ENCODE assay signal across 1 cellular context in the genomic region with DNA sequence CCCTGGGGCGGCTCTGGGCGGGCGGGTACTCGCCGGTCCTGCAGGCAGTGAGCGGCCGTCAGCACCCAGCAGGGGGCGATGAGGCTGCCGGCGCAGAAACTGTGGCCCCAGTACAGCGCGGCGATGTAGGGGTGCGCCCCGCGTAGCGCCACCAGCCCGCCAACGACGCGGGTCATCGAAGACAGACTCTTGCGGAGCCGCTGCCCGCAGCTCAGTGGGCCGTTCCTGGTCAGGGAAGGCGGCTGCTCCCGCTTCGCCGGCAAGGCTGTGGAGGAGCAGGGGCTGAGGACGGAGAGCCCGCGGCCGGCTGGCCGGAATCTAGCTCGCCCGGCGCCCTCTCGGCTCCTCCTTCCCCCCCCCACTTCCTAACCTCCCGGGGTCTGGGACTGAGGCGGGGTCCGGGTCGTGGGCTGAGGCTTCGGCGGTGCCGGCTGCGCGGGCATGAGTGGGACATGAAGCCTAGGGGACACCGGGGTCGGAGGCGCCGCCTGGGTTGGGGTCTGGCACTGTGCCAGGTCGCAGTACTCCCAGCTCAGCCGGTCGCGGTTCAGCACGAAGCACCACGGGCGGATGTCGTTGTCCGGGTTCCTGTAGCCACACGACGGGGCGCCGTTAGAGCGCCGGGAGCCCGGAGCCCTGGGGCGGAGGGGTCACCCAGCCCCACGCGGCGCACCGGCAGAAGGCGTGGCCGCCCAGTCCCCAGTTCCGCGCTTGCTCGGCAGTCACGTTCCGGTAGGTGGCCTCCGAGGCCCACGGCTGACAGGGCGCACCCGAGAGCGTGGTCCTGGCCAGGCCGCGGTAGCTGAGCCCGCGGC.
TF ChIP-seq lines count a peak whose summit lies in the region.

No MANE protein-coding gene starts in this region.

TF ChIP-seq in HepG2, 621 proteins besides CTCF, POLR2A, EP300 and RAD21 (continued from another document and continues in another):
- TF ChIP-seq ZNF615 (CRISPR knock-in tag; IDR thresholded peaks at IDR 0.05; ENCODE audit: borderline replicate concordance) = no peak
- no peak for TF ChIP-seq SSRP1 (CRISPR knock-in tag; IDR thresholded peaks at IDR 0.05)
- no peak for TF ChIP-seq MLXIP (CRISPR knock-in tag; IDR thresholded peaks at IDR 0.05; ENCODE audit: borderline replicate concordance)
- TF ChIP-seq, protein P1, sequence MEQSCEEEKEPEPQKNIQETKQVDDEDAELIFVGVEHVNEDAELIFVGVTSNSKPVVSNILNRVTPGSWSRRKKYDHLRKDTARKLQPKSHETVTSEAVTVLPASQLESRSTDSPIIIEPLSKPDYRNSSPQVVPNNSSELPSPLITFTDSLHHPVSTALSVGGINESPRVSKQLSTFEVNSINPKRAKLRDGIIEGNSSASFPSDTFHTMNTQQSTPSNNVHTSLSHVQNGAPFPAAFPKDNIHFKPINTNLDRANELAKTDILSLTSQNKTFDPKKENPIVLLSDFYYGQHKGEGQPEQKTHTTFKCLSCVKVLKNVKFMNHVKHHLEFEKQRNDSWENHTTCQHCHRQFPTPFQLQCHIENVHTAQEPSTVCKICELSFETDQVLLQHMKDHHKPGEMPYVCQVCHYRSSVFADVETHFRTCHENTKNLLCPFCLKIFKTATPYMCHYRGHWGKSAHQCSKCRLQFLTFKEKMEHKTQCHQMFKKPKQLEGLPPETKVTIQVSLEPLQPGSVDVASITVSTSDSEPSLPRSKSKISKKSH (CRISPR knock-in tag; IDR thresholded peaks at IDR 0.05; ENCODE audit: borderline replicate concordance) = no peak
- TF ChIP-seq, protein P2, sequence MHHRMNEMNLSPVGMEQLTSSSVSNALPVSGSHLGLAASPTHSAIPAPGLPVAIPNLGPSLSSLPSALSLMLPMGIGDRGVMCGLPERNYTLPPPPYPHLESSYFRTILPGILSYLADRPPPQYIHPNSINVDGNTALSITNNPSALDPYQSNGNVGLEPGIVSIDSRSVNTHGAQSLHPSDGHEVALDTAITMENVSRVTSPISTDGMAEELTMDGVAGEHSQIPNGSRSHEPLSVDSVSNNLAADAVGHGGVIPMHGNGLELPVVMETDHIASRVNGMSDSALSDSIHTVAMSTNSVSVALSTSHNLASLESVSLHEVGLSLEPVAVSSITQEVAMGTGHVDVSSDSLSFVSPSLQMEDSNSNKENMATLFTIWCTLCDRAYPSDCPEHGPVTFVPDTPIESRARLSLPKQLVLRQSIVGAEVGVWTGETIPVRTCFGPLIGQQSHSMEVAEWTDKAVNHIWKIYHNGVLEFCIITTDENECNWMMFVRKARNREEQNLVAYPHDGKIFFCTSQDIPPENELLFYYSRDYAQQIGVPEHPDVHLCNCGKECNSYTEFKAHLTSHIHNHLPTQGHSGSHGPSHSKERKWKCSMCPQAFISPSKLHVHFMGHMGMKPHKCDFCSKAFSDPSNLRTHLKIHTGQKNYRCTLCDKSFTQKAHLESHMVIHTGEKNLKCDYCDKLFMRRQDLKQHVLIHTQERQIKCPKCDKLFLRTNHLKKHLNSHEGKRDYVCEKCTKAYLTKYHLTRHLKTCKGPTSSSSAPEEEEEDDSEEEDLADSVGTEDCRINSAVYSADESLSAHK (CRISPR knock-in tag; IDR thresholded peaks at IDR 0.05; ENCODE audit: borderline replicate concordance) = no peak
- TF ChIP-seq ZNF317 (CRISPR knock-in tag; IDR thresholded peaks at IDR 0.05) = no peak
- TF ChIP-seq ZNF501 (CRISPR knock-in tag; IDR thresholded peaks at IDR 0.05) = no peak; the same call in 1 of the 2 replicates
- TF ChIP-seq CHD2 (IDR thresholded peaks at IDR 0.05; ENCODE audit: low read depth, low read length) = no peak
- TF ChIP-seq ZNF235 (CRISPR knock-in tag; IDR thresholded peaks at IDR 0.05; ENCODE audit: borderline replicate concordance) = peak; percentile 49; the same call in 1 of the 2 replicates
- TF ChIP-seq ZNF589 (CRISPR knock-in tag; conservative IDR thresholded peaks at IDR 0.05) = no peak
- no peak for TF ChIP-seq ZNF205 (CRISPR knock-in tag; IDR thresholded peaks at IDR 0.05)
- TF ChIP-seq ZNF530 (CRISPR knock-in tag; IDR thresholded peaks at IDR 0.05; ENCODE audit: low read depth) = no peak
- TF ChIP-seq TBX3 (IDR thresholded peaks at IDR 0.05; ENCODE audit: borderline replicate concordance) = no peak
- 0 out of 2 replicates have a peak, but pooled peaks have one; percentile 42 for TF ChIP-seq ZBTB14 (CRISPR knock-in tag; IDR thresholded peaks at IDR 0.05)
- TF ChIP-seq ZNF607 (CRISPR knock-in tag; IDR thresholded peaks at IDR 0.05; ENCODE audit: borderline replicate concordance) = no peak
- TF ChIP-seq RARA (CRISPR knock-in tag; IDR thresholded peaks at IDR 0.05) = no peak
- no peak for TF ChIP-seq YEATS2 (CRISPR knock-in tag; IDR thresholded peaks at IDR 0.05; ENCODE audit: borderline replicate concordance)
- no peak for TF ChIP-seq ZNF350 (CRISPR knock-in tag; IDR thresholded peaks at IDR 0.05; ENCODE audit: borderline replicate concordance, low read depth)
- no peak for TF ChIP-seq ZNF644 (CRISPR knock-in tag; IDR thresholded peaks at IDR 0.05; ENCODE audit: low read depth)
- TF ChIP-seq ARHGAP35 (CRISPR knock-in tag; IDR thresholded peaks at IDR 0.05; ENCODE audit: borderline replicate concordance) = no peak
- TF ChIP-seq CEBPG (CRISPR knock-in tag; IDR thresholded peaks at IDR 0.05) = no peak
- TF ChIP-seq ZNF432 (CRISPR knock-in tag; IDR thresholded peaks at IDR 0.05; ENCODE audit: borderline replicate concordance) = no peak
- TF ChIP-seq, protein P3, sequence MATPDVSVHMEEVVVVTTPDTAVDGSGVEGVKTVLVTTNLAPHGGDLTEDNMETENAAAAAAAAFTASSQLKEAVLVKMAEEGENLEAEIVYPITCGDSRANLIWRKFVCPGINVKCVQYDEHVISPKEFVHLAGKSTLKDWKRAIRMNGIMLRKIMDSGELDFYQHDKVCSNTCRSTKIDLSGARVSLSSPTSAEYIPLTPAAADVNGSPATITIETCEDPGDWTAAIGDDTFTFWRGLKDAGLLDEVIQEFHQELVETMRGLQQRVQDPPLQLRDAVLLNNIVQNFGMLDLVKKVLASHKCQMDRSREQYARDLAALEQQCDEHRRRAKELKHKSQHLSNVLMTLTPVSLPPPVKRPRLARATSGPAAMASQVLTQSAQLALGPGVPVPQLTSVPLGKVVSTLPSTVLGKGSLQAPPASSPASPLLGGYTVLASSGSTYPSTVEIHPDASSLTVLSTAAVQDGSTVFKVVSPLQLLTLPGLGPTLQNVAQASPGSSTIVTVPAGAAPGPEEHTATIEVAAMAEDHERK (CRISPR knock-in tag; IDR thresholded peaks at IDR 0.05; ENCODE audit: low read depth) = no peak
- TF ChIP-seq DMTF1 (CRISPR knock-in tag; IDR thresholded peaks at IDR 0.05) = no peak
- no peak for TF ChIP-seq MAFF (IDR thresholded peaks at IDR 0.05; ENCODE audit: low read depth, low read length)
- peak; percentile 90 for TF ChIP-seq LCORL (IDR thresholded peaks at IDR 0.05)
- 0 out of 2 replicates have a peak, but pooled peaks have one; percentile 30 for TF ChIP-seq LCORL (CRISPR knock-in tag; IDR thresholded peaks at IDR 0.05)
- no peak for TF ChIP-seq ZNF503 (CRISPR knock-in tag; IDR thresholded peaks at IDR 0.05)
- TF ChIP-seq ZNF766 (CRISPR knock-in tag; IDR thresholded peaks at IDR 0.05; ENCODE audit: borderline replicate concordance) = no peak
- no peak for TF ChIP-seq KMT2B (CRISPR knock-in tag; IDR thresholded peaks at IDR 0.05)
- TF ChIP-seq, protein P4, sequence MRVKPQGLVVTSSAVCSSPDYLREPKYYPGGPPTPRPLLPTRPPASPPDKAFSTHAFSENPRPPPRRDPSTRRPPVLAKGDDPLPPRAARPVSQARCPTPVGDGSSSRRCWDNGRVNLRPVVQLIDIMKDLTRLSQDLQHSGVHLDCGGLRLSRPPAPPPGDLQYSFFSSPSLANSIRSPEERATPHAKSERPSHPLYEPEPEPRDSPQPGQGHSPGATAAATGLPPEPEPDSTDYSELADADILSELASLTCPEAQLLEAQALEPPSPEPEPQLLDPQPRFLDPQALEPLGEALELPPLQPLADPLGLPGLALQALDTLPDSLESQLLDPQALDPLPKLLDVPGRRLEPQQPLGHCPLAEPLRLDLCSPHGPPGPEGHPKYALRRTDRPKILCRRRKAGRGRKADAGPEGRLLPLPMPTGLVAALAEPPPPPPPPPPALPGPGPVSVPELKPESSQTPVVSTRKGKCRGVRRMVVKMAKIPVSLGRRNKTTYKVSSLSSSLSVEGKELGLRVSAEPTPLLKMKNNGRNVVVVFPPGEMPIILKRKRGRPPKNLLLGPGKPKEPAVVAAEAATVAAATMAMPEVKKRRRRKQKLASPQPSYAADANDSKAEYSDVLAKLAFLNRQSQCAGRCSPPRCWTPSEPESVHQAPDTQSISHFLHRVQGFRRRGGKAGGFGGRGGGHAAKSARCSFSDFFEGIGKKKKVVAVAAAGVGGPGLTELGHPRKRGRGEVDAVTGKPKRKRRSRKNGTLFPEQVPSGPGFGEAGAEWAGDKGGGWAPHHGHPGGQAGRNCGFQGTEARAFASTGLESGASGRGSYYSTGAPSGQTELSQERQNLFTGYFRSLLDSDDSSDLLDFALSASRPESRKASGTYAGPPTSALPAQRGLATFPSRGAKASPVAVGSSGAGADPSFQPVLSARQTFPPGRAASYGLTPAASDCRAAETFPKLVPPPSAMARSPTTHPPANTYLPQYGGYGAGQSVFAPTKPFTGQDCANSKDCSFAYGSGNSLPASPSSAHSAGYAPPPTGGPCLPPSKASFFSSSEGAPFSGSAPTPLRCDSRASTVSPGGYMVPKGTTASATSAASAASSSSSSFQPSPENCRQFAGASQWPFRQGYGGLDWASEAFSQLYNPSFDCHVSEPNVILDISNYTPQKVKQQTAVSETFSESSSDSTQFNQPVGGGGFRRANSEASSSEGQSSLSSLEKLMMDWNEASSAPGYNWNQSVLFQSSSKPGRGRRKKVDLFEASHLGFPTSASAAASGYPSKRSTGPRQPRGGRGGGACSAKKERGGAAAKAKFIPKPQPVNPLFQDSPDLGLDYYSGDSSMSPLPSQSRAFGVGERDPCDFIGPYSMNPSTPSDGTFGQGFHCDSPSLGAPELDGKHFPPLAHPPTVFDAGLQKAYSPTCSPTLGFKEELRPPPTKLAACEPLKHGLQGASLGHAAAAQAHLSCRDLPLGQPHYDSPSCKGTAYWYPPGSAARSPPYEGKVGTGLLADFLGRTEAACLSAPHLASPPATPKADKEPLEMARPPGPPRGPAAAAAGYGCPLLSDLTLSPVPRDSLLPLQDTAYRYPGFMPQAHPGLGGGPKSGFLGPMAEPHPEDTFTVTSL (CRISPR knock-in tag; IDR thresholded peaks at IDR 0.05; ENCODE audit: borderline replicate concordance) = no peak
- TF ChIP-seq ATRX (CRISPR knock-in tag; IDR thresholded peaks at IDR 0.05; ENCODE audit: borderline replicate concordance) = no peak
- TF ChIP-seq GATA4 (IDR thresholded peaks at IDR 0.05; ENCODE audit: borderline replicate concordance, low read depth) = no peak
- TF ChIP-seq ELF1 (CRISPR knock-in tag; IDR thresholded peaks at IDR 0.05) = no peak
- no peak for TF ChIP-seq SIN3B (IDR thresholded peaks at IDR 0.05; ENCODE audit: low read length)
- TF ChIP-seq ARNT (IDR thresholded peaks at IDR 0.05) = no peak
- TF ChIP-seq ZMYM4 (CRISPR knock-in tag; IDR thresholded peaks at IDR 0.05) = no peak
